Comparison of ENCODE assay signal across 11 cellular contexts in genomic region chr6:33746651-33747100, GRCh38. TPM values are rescaled to one million over a fixed set of nuclear protein-coding genes. Genes with fewer than 3 reads are reported as not detected.
A peak's percentile ranks its signal among the peaks of the same experiment; 100 is the strongest.
DNase-seq lines count a peak whose midpoint lies in the region; ATAC-seq lines count a peak whose summit lies in the region.
"Had no signal": no experiment of that assay in that cellular context is flagged by ENCODE, and none has a peak within 500 bp of the region (broad histone marks: within the 10 kb centered on the region; RNA-seq: fewer than 3 reads in every experiment).

A gene with protein sequence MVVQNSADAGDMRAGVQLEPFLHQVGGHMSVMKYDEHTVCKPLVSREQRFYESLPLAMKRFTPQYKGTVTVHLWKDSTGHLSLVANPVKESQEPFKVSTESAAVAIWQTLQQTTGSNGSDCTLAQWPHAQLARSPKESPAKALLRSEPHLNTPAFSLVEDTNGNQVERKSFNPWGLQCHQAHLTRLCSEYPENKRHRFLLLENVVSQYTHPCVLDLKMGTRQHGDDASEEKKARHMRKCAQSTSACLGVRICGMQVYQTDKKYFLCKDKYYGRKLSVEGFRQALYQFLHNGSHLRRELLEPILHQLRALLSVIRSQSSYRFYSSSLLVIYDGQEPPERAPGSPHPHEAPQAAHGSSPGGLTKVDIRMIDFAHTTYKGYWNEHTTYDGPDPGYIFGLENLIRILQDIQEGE (minus strand): TSS chr6:33746905. CDS start chr6:33735476, 11,429 bp downstream.

- peak within 1 kb of the TSS in 1 of 2 experiments; percentile 40 for H3K4me3 ChIP-seq in mesenchymal stem cell (ENCODE audit: insufficient read depth in 1 of 2, low read depth in 1 of 2, low read length in 2 of 2)
- peak within 1 kb of the TSS; percentile 31 to 57 for H3K4me3 ChIP-seq in stomach smooth muscle (ENCODE audit: low read length in 2 of 2)
- H3K4me3 ChIP-seq in Karpas-422 (ENCODE audit: low read length): no peak within 1 kb of the TSS

- H3K9ac ChIP-seq in mesenchymal stem cell (ENCODE audit: low read length): no peak within 1 kb of the TSS
- H3K9ac ChIP-seq in stomach smooth muscle (ENCODE audit: low read length in 2 of 2): peak within 1 kb of the TSS; percentile 15 to 58
- no peak within 1 kb of the TSS for H3K9ac ChIP-seq in Karpas-422 (ENCODE audit: low read length)

- peak within 1 kb of the TSS in 1 of 2 experiments; percentile 97 for H3K14ac ChIP-seq in mesenchymal stem cell (ENCODE audit: low read length in 2 of 2)

- H3K9me3 ChIP-seq in mesenchymal stem cell (ENCODE audit: control insufficient read depth, low read length) (no peaks in the 10 kb centered on the region), stomach smooth muscle (ENCODE audit: control insufficient read depth in 2 of 2, low read length in 2 of 2) (no peaks in the 10 kb centered on the region), Karpas-422 (ENCODE audit: low read length) (no peaks in the 10 kb centered on the region)

- peaks cover 0 to 81% of the 10 kb centered on the region in 2 experiments for H3K27me3 ChIP-seq in mesenchymal stem cell (ENCODE audit: control insufficient read depth in 1 of 2, insufficient read depth in 1 of 2, low read length in 2 of 2)
- peaks cover 8 to 9% of the 10 kb centered on the region in 2 donors for H3K27me3 ChIP-seq in stomach smooth muscle (ENCODE audit: control insufficient read depth in 1 of 2, insufficient read depth in 2 of 2, low read length in 2 of 2)
- no peaks in the 10 kb centered on the region for H3K27me3 ChIP-seq in Karpas-422 (ENCODE audit: low read length)

- H3K23ac ChIP-seq in mesenchymal stem cell (ENCODE audit: low read length in 2 of 2): no peak within 1 kb of the TSS

- H2BK5ac ChIP-seq in mesenchymal stem cell (ENCODE audit: low read depth, low read length, poor library complexity, severe bottlenecking): peak within 1 kb of the TSS; percentile 89

- no peak for ATAC-seq in GM18909 (IDR thresholded peaks at IDR 0.05; ENCODE audit: poor library complexity, unreplicated experiment)

- peak within 1 kb of the TSS; percentile 91 for H2AK5ac ChIP-seq in mesenchymal stem cell (ENCODE audit: low read length, severe bottlenecking)

- H3K79me2 ChIP-seq in Karpas-422 (ENCODE audit: low read length): no peaks in the 10 kb centered on the region

- peak within 1 kb of the TSS; percentile 99 for H4K91ac ChIP-seq in mesenchymal stem cell (ENCODE audit: low read length)

- 16% methylated on average over 9 of the region's 10 CpGs for WGBS in mesenchymal stem cell

- peak within 1 kb of the TSS; percentile 96 for H2BK15ac ChIP-seq in mesenchymal stem cell (ENCODE audit: low read depth, poor library complexity, severe bottlenecking)

- H3K9me2 ChIP-seq in Karpas-422 (replicated peaks; ENCODE audit: insufficient read depth, low read length): no peaks in the 10 kb centered on the region

- peak within 1 kb of the TSS; percentile 98 for H4K8ac ChIP-seq in mesenchymal stem cell (ENCODE audit: low read length)

- H3K4me1 ChIP-seq in mesenchymal stem cell (ENCODE audit: control insufficient read depth, insufficient read depth, low read depth, low read length): peaks cover 54% of the 10 kb centered on the region
- H3K4me1 ChIP-seq in stomach smooth muscle (ENCODE audit: control insufficient read depth, insufficient read depth, low read length): peaks cover 20% of the 10 kb centered on the region
- peaks cover 3% of the 10 kb centered on the region; the same call in 1 of the 2 replicates for H3K4me1 ChIP-seq in Karpas-422 (ENCODE audit: low read length)

- DNase-seq in NCI-H226 (peak; percentile 30), epidermal melanocyte (ENCODE audit: insufficient read length, low spot score) (peak; percentile 43), mesenchymal stem cell (peak; percentile 55), Karpas-422 (no peak), OCI-M1 (lab: John Stamatoyannopoulos, UW) (no peak)
- DNase-seq in NK-92 treated with Interleukin-12 subunit alpha and Interleukin-12 subunit beta, amount 100 ng/mL, for 24 hours (lab: John Stamatoyannopoulos, UW): no peak
- DNase-seq: NCI-H345 had no signal

- peak within 1 kb of the TSS; percentile 81 to 99 for H3K18ac ChIP-seq in mesenchymal stem cell (ENCODE audit: low read depth in 1 of 2, low read length in 2 of 2)

- H2AFZ ChIP-seq in mesenchymal stem cell (ENCODE audit: low read depth, low read length): peak within 1 kb of the TSS; percentile 72
- H2AFZ ChIP-seq in Karpas-422 (ENCODE audit: low read length): no peak within 1 kb of the TSS

- H3K36me3 ChIP-seq in mesenchymal stem cell (ENCODE audit: control insufficient read depth in 1 of 2, insufficient read depth in 2 of 2, low read depth in 1 of 2, low read length in 2 of 2) (peaks cover 0 to 8% of the 10 kb centered on the region in 2 experiments), stomach smooth muscle (ENCODE audit: control insufficient read depth in 2 of 2, insufficient read depth in 2 of 2, low read length in 2 of 2) (no peaks in the 10 kb centered on the region), Karpas-422 (ENCODE audit: insufficient read depth, low read length) (no peaks in the 10 kb centered on the region)

- peak within 1 kb of the TSS; percentile 91 to 95 for H2BK12ac ChIP-seq in mesenchymal stem cell (ENCODE audit: low read length in 2 of 2)

- peak within 1 kb of the TSS; percentile 80 to 89 for H3K4ac ChIP-seq in mesenchymal stem cell (ENCODE audit: low read depth in 1 of 2, low read length in 2 of 2)

- H3K79me1 ChIP-seq in mesenchymal stem cell (replicated peaks; ENCODE audit: low read length, poor library complexity, severe bottlenecking): peaks cover 8% of the 10 kb centered on the region

- H3K4me2 ChIP-seq in mesenchymal stem cell (ENCODE audit: low read length, poor library complexity, severe bottlenecking): peak within 1 kb of the TSS; percentile 59
- no peak within 1 kb of the TSS for H3K4me2 ChIP-seq in Karpas-422 (ENCODE audit: low read depth, low read length, poor library complexity, severe bottlenecking)

- H4K20me1 ChIP-seq in Karpas-422 (ENCODE audit: insufficient read depth, low read depth, low read length): no peaks in the 10 kb centered on the region

- H3K27ac ChIP-seq in mesenchymal stem cell (ENCODE audit: low read length, poor library complexity, severe bottlenecking) (peak within 1 kb of the TSS; percentile 97), stomach smooth muscle (ENCODE audit: low read length) (peak within 1 kb of the TSS; percentile 18), Karpas-422 (ENCODE audit: low read length) (no peak within 1 kb of the TSS)
- H3K27ac ChIP-seq: HL-60 had no signal

- H2BK120ac ChIP-seq in mesenchymal stem cell (ENCODE audit: low read depth, low read length): peak within 1 kb of the TSS; percentile 86

RNA-seq across cellular contexts. Expression of the gene that starts here (rescaled TPM):
- 6.7 TPM for polyA plus RNA-seq in mesenchymal stem cell (2013, experiment 1 of 2)
- polyA plus RNA-seq in mesenchymal stem cell (2013, experiment 2 of 2): 6.5 TPM
- not detected in 2 replicates for total RNA-seq in Karpas-422 (2014; rRNA removed; shearing (Covaris generic); ENCODE audit: low replicate concordance)
- polyA plus RNA-seq: keratinocyte had no signal

Comparison
In these comparisons a context has a peak if more than half of its experiments do, and no peak if none do; other contexts are left out.
1. DNase-seq: peak in NCI-H226 (single experiment), epidermal melanocyte (single experiment) and mesenchymal stem cell (single experiment); none in NK-92 treated with Interleukin-12 subunit alpha and Interleukin-12 subunit beta, amount 100 ng/mL, for 24 hours (single experiment), Karpas-422 (single experiment) and OCI-M1 (single experiment).
2. H3K9ac ChIP-seq: peak in stomach smooth muscle (2 of 2); none in mesenchymal stem cell (single experiment) and Karpas-422 (single experiment).